Comparison of ENCODE assay signal across 25 cellular contexts in the genomic region with DNA sequence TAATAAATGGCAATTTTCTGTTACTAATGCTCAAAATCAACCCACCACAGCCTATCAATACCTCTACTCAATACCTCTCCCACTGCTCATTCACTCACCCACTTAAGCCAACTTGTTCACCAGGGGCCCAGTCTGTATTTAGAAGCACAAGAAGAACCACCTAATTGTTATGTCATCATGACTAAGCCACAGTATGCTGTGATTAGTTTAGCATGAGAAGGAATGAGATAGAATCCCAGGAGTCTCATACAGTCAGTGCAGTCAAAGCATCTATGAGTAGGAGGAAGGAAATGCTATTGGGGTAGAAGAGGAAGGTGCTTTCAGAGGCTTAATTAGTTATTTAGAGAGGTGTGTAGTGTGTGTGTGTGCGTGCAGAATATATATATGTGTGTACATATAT. TPM values are rescaled to one million over a fixed set of nuclear protein-coding genes. Genes with fewer than 3 reads are reported as not detected.
DNase-seq lines count a peak whose midpoint lies in the region; ATAC-seq and TF ChIP-seq lines count a peak whose summit lies in the region.
"Had no signal": no experiment of that assay in that cellular context is flagged by ENCODE, and none has a peak within 500 bp of the region (broad histone marks: within the 10 kb centered on the region; RNA-seq: fewer than 3 reads in every experiment).

No MANE protein-coding gene starts in this region.

- no peak overlapping the region for H3K4me3 ChIP-seq in RWPE2 (ENCODE audit: severe bottlenecking)
- no peak overlapping the region for H3K4me3 ChIP-seq in skeletal muscle cell (ENCODE audit: low read depth, low read length)
- H3K4me3 ChIP-seq: GM12878, HAP-1, SJSA1 had no signal

- POLR2A ChIA-PET in CD4-positive, alpha-beta T cell (lab: Charles Lee): no interaction called here

- no peak overlapping the region for H3K27ac Mint-ChIP-seq in CD4-positive, alpha-beta T cell
- H3K27ac Mint-ChIP-seq: HFFc6 had no signal

- intact Hi-C loops in CD4-positive, alpha-beta T cell (cut with DNase I, micrococcal nuclease): no loop called here

- H3K36me3 Mint-ChIP-seq in CD4-positive, alpha-beta T cell (ENCODE audit: low read depth): no peaks in the 10 kb centered on the region

- H3K36me3 ChIP-seq in RWPE2 (ENCODE audit: low read depth): no peaks in the 10 kb centered on the region
- H3K36me3 ChIP-seq: HAP-1, SJSA1 had no signal

- H3K27ac ChIP-seq in RWPE2 (ENCODE audit: poor library complexity, severe bottlenecking): no peak overlapping the region
- no peak overlapping the region for H3K27ac ChIP-seq in CD4-positive, alpha-beta T cell (ENCODE audit: low read depth, low read length)
- H3K27ac ChIP-seq: C4-2B, SJSA1 had no signal

- no peaks in the 10 kb centered on the region for H3K4me1 Mint-ChIP-seq in CD4-positive, alpha-beta T cell (ENCODE audit: low read depth)

- H3K4me3 Mint-ChIP-seq in CD4-positive, alpha-beta T cell: no peak overlapping the region
- H3K4me3 Mint-ChIP-seq: HFFc6 had no signal

- H3K27me3 ChIP-seq in RWPE2 (ENCODE audit: insufficient read depth, poor library complexity, severe bottlenecking): no peaks in the 10 kb centered on the region
- H3K27me3 ChIP-seq in CD4-positive, alpha-beta T cell (ENCODE audit: control insufficient read depth, insufficient read depth, low read length): no peaks in the 10 kb centered on the region
- H3K27me3 ChIP-seq: SJSA1 had no signal

- H3K4me1 ChIP-seq in RWPE2 (ENCODE audit: insufficient read depth, poor library complexity, severe bottlenecking): no peaks in the 10 kb centered on the region
- H3K4me1 ChIP-seq: HAP-1, SJSA1 had no signal

- H3K9me3 Mint-ChIP-seq in CD4-positive, alpha-beta T cell: peaks cover 7% of the 10 kb centered on the region

- DNase-seq in HT1080 (ENCODE audit: low read depth) (peak; percentile 44), RWPE2 (ENCODE audit: low spot score) (no peak), fibroblast of peridontal ligament (ENCODE audit: extremely low read depth) (peak; percentile 7), skeletal muscle cell (ENCODE audit: low read depth) (peak; percentile 56), SIG-M5 (lab: John Stamatoyannopoulos, UW) (no peak), SK-N-DZ (ENCODE audit: low spot score) (no peak), SKM-1 treated with dmso at 0.1 percent for 144 hours (lab: John Stamatoyannopoulos, UW; ENCODE audit: unreplicated experiment) (no peak)
- no peak for DNase-seq in CD4-positive, alpha-beta T cell
- DNase-seq: GOT3, HFFc6, IMR-90, KG1, NCI-H1048, NCI-H1436 treated with DMSO at 0.1 percent for 48 hours, NCI-H187 treated with DMSO at 0.1 percent for 48 hours, NCI-H2107, NCI-H446, NCI-H524 treated with DMSO at 0.1 percent for 48 hours, NCI-H774 had no signal

- H3K27me3 Mint-ChIP-seq in CD4-positive, alpha-beta T cell: no peaks in the 10 kb centered on the region

- H3K9me3 ChIP-seq in RWPE2 (ENCODE audit: severe bottlenecking): peaks cover 2% of the 10 kb centered on the region
- H3K9me3 ChIP-seq in CD4-positive, alpha-beta T cell (ENCODE audit: control insufficient read depth, low read length): peaks cover 6% of the 10 kb centered on the region
- H3K9me3 ChIP-seq: HAP-1, SJSA1 had no signal

- CTCF ChIA-PET in CD4-positive, alpha-beta T cell (lab: Charles Lee): no interaction called here

- peak; percentile 31; the same call in 1 of the 3 replicates for ATAC-seq in RWPE2 (ENCODE audit: low read depth)
- ATAC-seq in CD4-positive, alpha-beta T cell (ENCODE audit: poor library complexity): no peak
- ATAC-seq: GM12878, Right ventricle myocardium inferior had no signal

- no peak for TF ChIP-seq CTCF in RWPE2 (IDR thresholded peaks at IDR 0.05; ENCODE audit: poor library complexity, severe bottlenecking)
- no peak for TF ChIP-seq CTCF in CD4-positive, alpha-beta T cell (IDR thresholded peaks at IDR 0.05)

RNA-seq across cellular contexts. Expression of gene KCNA4, which starts 27.6 kb away (rescaled TPM):
- not detected in 2 replicates for total RNA-seq in HT1080 (2014; rRNA removed; shearing (Covaris generic))
- not detected in 2 replicates for polyA plus RNA-seq in HT1080 (2015; cell fraction: cytosol; rRNA removed)
- polyA plus RNA-seq in HT1080 (2015; cell fraction: nucleus; rRNA removed): 0.05 TPM in 1 of 2 replicates, not detected in the other
- total RNA-seq in CD4-positive, alpha-beta T cell: not detected
- not detected in 2 replicates for polyA plus RNA-seq in SK-N-DZ (2014; cell fraction: cytosol; rRNA removed)
- not detected in 2 replicates for polyA plus RNA-seq in SK-N-DZ (2014; cell fraction: nucleus; rRNA removed)
- total RNA-seq: A673, GM12878, HFFc6, IMR-90, SJSA1 had no signal
- polyA plus RNA-seq: GM12878, IMR-90 had no signal

Comparison
In these comparisons a context has a peak if more than half of its experiments do, and no peak if none do; other contexts are left out.
1. DNase-seq: peak in HT1080 (single experiment), fibroblast of peridontal ligament (single experiment) and skeletal muscle cell (single experiment); none in RWPE2 (single experiment), CD4-positive, alpha-beta T cell (0 of 10), SIG-M5 (single experiment), SK-N-DZ (single experiment) and SKM-1 treated with dmso at 0.1 percent for 144 hours (single experiment).